ENCODE assay signal across 16 cellular contexts in the genomic region with DNA sequence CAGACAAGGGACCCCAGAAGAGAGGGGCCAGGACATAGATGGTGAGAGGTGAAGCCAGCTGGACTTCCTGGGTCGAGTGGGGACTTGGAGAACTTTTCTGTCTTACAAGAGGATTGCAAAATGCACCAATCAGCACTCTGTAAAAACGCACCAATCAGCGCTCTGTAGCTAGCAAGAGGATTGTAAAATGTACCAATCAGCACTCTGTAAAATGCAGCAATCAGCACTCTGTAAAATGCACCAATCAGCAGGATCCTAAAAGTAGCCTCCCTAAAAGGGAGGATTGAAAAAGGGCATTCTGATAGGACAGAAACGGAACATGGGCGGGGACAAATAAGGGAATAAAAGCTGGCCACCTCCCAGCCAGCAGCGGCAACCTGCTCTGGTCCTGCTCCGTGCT. TPM values are rescaled to one million over a fixed set of nuclear protein-coding genes. Genes with fewer than 3 reads are reported as not detected.
"Had no signal": no experiment of that assay in that cellular context is flagged by ENCODE, and none has a peak within 500 bp of the region (broad histone marks: within the 10 kb centered on the region; RNA-seq: fewer than 3 reads in every experiment).

No MANE protein-coding gene starts in this region.

RNA-seq across cellular contexts. Expression of gene BARX1, which starts 15.6 kb away (rescaled TPM):
- total RNA-seq: natural killer cell, occipital lobe, ovary, psoas muscle, renal cortical epithelial cell, right cardiac atrium, right lobe of liver, sigmoid colon, skeletal muscle tissue, subcutaneous adipose tissue, temporal lobe, thoracic aorta, tibial nerve, upper lobe of left lung, ureter, vagina had no signal
